ENCODE assay signal across 32 cellular contexts in genomic region chr2:227402321-227402720, GRCh38. TPM values are rescaled to one million over a fixed set of nuclear protein-coding genes. Genes with fewer than 3 reads are reported as not detected.
"Had no signal": no experiment of that assay in that cellular context is flagged by ENCODE, and none has a peak within 500 bp of the region (broad histone marks: within the 10 kb centered on the region; RNA-seq: fewer than 3 reads in every experiment).

No MANE protein-coding gene starts in this region.

- H3K27me3 Mint-ChIP-seq: stimulated activated memory B cell treated with anti-CD40 and anti-IgM and Interleukin-4, amounts not matched to agents 10 μg/mL and 1 μg/mL and 100 μg/mL, for 72 hours had no signal

- DNase-seq: islet precursor cell; left ventricle myocardium inferior; naive thymus-derived CD4-positive, alpha-beta T cell; occipital lobe; ovary; right lobe of liver; stimulated activated CD4-positive, alpha-beta T cell treated with anti-CD3 and anti-CD28 coated beads, Interleukin-1b, Interleukin-23, amount 100 ng/mL, for 48 hours; stimulated activated CD4-positive, alpha-beta T cell treated with anti-CD3 and anti-CD28 coated beads, Interleukin-2, amount 100 ng/mL, for 48 hours; stimulated activated CD4-positive, alpha-beta T cell treated with anti-CD3 and anti-CD28 coated beads, Interleukin-4, amount 100 ng/mL, for 4 hours; stimulated activated CD8-positive, alpha-beta memory T cell treated with anti-CD3 and anti-CD28 coated beads, Interleukin-4, amount 100 ng/mL, for 48 hours; stimulated activated naive CD8-positive, alpha-beta T cell treated with anti-CD3 and anti-CD28 coated beads, Interleukin-15, Interleukin-2, amounts not matched to agents 100 U/mL and 50 U/mL, for 24 hours; stomach; tibial artery; upper lobe of right lung had no signal

- H3K9me3 ChIP-seq: left ventricle myocardium inferior, neutrophil, ovary, right atrium auricular region, right lobe of liver, stomach, suprapubic skin, thoracic aorta, tibial artery, upper lobe of right lung had no signal

- H3K4me2 ChIP-seq: smooth muscle cell had no signal

- FAIRE-seq: urothelium cell line had no signal

- H3K36me3 Mint-ChIP-seq: mesothelial cell of epicardium; naive thymus-derived CD4-positive, alpha-beta T cell; stimulated activated memory B cell treated with anti-CD40 and anti-IgM and Interleukin-4, amounts not matched to agents 10 μg/mL and 1 μg/mL and 100 μg/mL, for 72 hours had no signal

- H3K27ac Mint-ChIP-seq: mesothelial cell of epicardium, nephron had no signal

- H3K4me3 ChIP-seq: left ventricle myocardium inferior, lung, ovary, right atrium auricular region, right lobe of liver, smooth muscle cell, stomach, suprapubic skin, thoracic aorta, tibial artery, upper lobe of right lung had no signal

- ATAC-seq: naive thymus-derived CD4-positive, alpha-beta T cell; stimulated activated memory B cell treated with anti-CD40 and anti-IgM and Interleukin-4, amounts not matched to agents 10 μg/mL and 1 μg/mL and 100 μg/mL, for 72 hours; upper lobe of right lung had no signal

- H3K27me3 ChIP-seq: ovary, right atrium auricular region, right lobe of liver, stomach, suprapubic skin, tibial artery, upper lobe of right lung had no signal

- H3K4me3 Mint-ChIP-seq: mesothelial cell of epicardium; naive thymus-derived CD4-positive, alpha-beta T cell; nephron; neural crest cell had no signal

- H3K36me3 ChIP-seq: left ventricle myocardium inferior, neutrophil, ovary, right atrium auricular region, right lobe of liver, stomach, suprapubic skin, thoracic aorta, tibial artery, upper lobe of right lung had no signal

- H3K9me3 Mint-ChIP-seq: mesothelial cell of epicardium; naive thymus-derived CD4-positive, alpha-beta T cell; nephron; neural crest cell; stimulated activated memory B cell treated with anti-CD40 and anti-IgM and Interleukin-4, amounts not matched to agents 10 μg/mL and 1 μg/mL and 100 μg/mL, for 72 hours had no signal

- H3K27ac ChIP-seq: left ventricle myocardium inferior, neutrophil, ovary, right atrium auricular region, right lobe of liver, stomach, suprapubic skin, thoracic aorta, tibial artery, upper lobe of right lung had no signal

RNA-seq across cellular contexts. Expression of gene SCYGR1, which starts 14.6 kb away (rescaled TPM):
- total RNA-seq: kidney epithelial cell; left ventricle myocardium inferior; lower leg skin; lung; mesothelial cell of epicardium; mononuclear cell; naive thymus-derived CD4-positive, alpha-beta T cell; neural crest cell; occipital lobe; ovary; progenitor cell of endocrine pancreas; pulmonary artery endothelial cell; renal cortical epithelial cell; right atrium auricular region; right lobe of liver; skeletal muscle tissue; smooth muscle cell; stomach; suprapubic skin; thoracic aorta; upper lobe of right lung had no signal
- polyA plus RNA-seq: lung; naive thymus-derived CD4-positive, alpha-beta T cell; ovary; smooth muscle cell; stomach had no signal

RNA-seq across cellular contexts. Expression of gene TM4SF20, which starts 23.2 kb away (rescaled TPM):
- total RNA-seq: kidney epithelial cell; left ventricle myocardium inferior; lower leg skin; lung; mesothelial cell of epicardium; mononuclear cell; naive thymus-derived CD4-positive, alpha-beta T cell; neural crest cell; occipital lobe; progenitor cell of endocrine pancreas; pulmonary artery endothelial cell; renal cortical epithelial cell; right atrium auricular region; right lobe of liver; skeletal muscle tissue; smooth muscle cell; thoracic aorta; upper lobe of right lung had no signal
- polyA plus RNA-seq: ovary, smooth muscle cell, stomach had no signal
